ENCODE assay signal across 21 cellular contexts in the genomic region with DNA sequence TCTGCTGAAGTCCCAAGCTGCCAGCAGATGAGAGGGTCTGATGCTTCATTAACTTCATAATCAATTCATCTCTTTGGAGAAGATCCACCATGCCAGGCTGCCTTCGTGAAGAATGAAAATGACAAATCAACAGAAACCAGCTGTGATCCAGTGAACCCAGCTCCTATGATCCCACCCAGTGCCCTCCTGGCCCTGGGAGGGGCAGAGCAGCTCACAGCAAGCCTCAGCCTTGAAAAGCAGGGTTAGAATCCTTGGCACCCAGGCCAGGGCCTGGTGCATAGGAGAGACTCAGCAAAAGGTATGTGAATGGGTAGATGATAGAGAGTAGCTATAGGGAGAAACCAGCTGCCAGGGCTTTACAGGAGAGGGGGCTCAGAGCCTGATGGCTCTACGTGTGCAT.
"Had no signal": no experiment of that assay in that cellular context is flagged by ENCODE, and none has a peak within 500 bp of the region (broad histone marks: within the 10 kb centered on the region; RNA-seq: fewer than 3 reads in every experiment).

No MANE protein-coding gene starts in this region.

- H3K4me1 ChIP-seq: SJSA1 had no signal

- H3K4me3 ChIP-seq: K562, SJSA1, SK-N-MC had no signal

- H3K36me3 ChIP-seq: SJSA1 had no signal

- H3K9me3 ChIP-seq: SJSA1 had no signal

- ATAC-seq: K562 had no signal

- H3K27me3 ChIP-seq: SJSA1 had no signal

- H3K27ac ChIP-seq: HL-60, KMS-11, SJSA1, SK-N-MC had no signal

- DNase-seq: Kasumi-1, MM.1S, NCI-H1092 treated with DMSO at 0.1 percent for 48 hours, NCI-H1436, NCI-H187, NCI-H2029, NCI-H2081 treated with DMSO at 0.1 percent for 48 hours, NCI-H226, NCI-H446, NCI-H510A, NCI-H524 treated with DMSO at 0.1 percent for 48 hours, NCI-H69, NCI-H774, Right ventricle myocardium superior, RPMI8226, SIG-M5 had no signal
